In the genomic region with DNA sequence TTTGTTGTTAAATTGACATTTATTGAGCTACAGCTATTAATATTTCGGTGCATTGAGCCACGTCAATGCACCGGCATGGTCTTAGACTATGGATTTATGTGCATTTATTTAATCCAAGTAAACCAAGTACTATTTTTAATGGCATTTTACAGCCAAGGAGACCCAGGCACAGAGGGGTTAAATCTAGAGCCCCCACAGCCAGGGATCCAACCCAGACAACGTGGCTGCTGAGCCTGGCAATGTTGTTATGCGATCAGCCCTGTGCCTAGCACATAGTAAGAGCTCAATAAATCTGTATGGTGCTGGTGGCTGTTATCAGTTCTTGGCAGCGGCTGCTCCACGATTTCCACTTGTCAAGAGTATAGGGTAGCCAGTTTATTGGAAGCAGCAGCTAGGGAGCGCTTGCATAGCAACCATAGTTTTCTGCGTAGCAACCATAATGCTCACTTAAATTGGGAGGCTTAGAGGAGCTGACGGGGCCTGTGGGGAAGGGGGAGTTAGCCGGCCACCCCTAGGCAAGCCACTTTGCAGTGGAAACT, we compare ENCODE assay signal across 8 cellular contexts. TPM values are rescaled to one million over a fixed set of nuclear protein-coding genes. Genes with fewer than 3 reads are reported as not detected.
DNase-seq lines count a peak whose midpoint lies in the region; ATAC-seq and TF ChIP-seq lines count a peak whose summit lies in the region.

No MANE protein-coding gene starts in this region.

- DNase-seq in DMS 273 (lab: John Stamatoyannopoulos, UW; ENCODE audit: unreplicated experiment) (peak; percentile 93), HCEC 1CT (peak; percentile 78), NOMO-1 treated with dmso at 0.1 percent for 144 hours (lab: John Stamatoyannopoulos, UW; ENCODE audit: unreplicated experiment) (peak; percentile 73), lung (ENCODE audit: low spot score) (no peak), upper lobe of left lung (peak in 1 of 2 donors; percentile 62), GDM1 (lab: John Stamatoyannopoulos, UW) (no peak)
- DNase-seq in central memory CD8-positive, alpha-beta T cell (ENCODE audit: low spot score in 2 of 2) = no peak

- peaks cover 38% of the 10 kb centered on the region for H3K4me1 Mint-ChIP-seq in central memory CD8-positive, alpha-beta T cell

- no peak for TF ChIP-seq EP300 in upper lobe of left lung (IDR thresholded peaks at IDR 0.05)

- H3K9me3 Mint-ChIP-seq in central memory CD8-positive, alpha-beta T cell = no peaks in the 10 kb centered on the region

- H3K27ac ChIP-seq in lung (ENCODE audit: low read depth in 1 of 2, low read length in 1 of 2) (peak overlapping the region; percentile 55 to 91), upper lobe of left lung (peak overlapping the region; percentile 97 to 100 (median 100))

- no peaks in the 10 kb centered on the region for H3K36me3 ChIP-seq in lung (ENCODE audit: control insufficient read depth in 2 of 2, insufficient read depth in 2 of 2, low read length in 2 of 2)
- no peaks in the 10 kb centered on the region for H3K36me3 ChIP-seq in upper lobe of left lung

- H3K9me3 ChIP-seq in lung (ENCODE audit: control insufficient read depth in 2 of 2, insufficient read depth in 1 of 2, low read length in 1 of 2) (no peaks in the 10 kb centered on the region), upper lobe of left lung (no peaks in the 10 kb centered on the region)

- H3K27ac Mint-ChIP-seq in central memory CD8-positive, alpha-beta T cell (ENCODE audit: low read depth) = peak overlapping the region; percentile 100

- no peaks in the 10 kb centered on the region for H3K27me3 ChIP-seq in lung (ENCODE audit: control insufficient read depth, insufficient read depth)
- no peaks in the 10 kb centered on the region for H3K27me3 ChIP-seq in upper lobe of left lung

- H3K36me3 Mint-ChIP-seq in central memory CD8-positive, alpha-beta T cell (ENCODE audit: insufficient read depth) = peaks cover 21% of the 10 kb centered on the region

- peak overlapping the region; percentile 100 for H3K4me3 Mint-ChIP-seq in central memory CD8-positive, alpha-beta T cell

- whole genome bisulfite sequencing in lung, 2 donors = 16 to 18% methylated on average over 11 of the region's 11 CpGs
- WGBS in upper lobe of left lung, 2 donors = 22 to 26% methylated on average over 6 to 11 of the region's 11 CpGs

- H3K4me3 ChIP-seq in lung (peak overlapping the region; percentile 53), upper lobe of left lung (peak overlapping the region; percentile 57 to 93 (median 72))

- ATAC-seq in central memory CD8-positive, alpha-beta T cell (replicated peaks; ENCODE audit: extremely low read depth, poor library complexity, severe bottlenecking) = peak; percentile 34
- ATAC-seq in lung (ENCODE audit: insufficient read depth, low FRiP score) = peak; percentile 28
- peak; percentile 63 to 72 for ATAC-seq in upper lobe of left lung (ENCODE audit: low FRiP score in 2 of 2)
- ATAC-seq in HG02610 (IDR thresholded peaks at IDR 0.05; ENCODE audit: unreplicated experiment) = no peak

- H3K4me1 ChIP-seq in lung (ENCODE audit: control insufficient read depth in 2 of 2, insufficient read depth in 2 of 2, low read length in 2 of 2) (peaks cover 0 to 11% of the 10 kb centered on the region in 2 donors), upper lobe of left lung (peaks cover 21 to 27% (median 24%) of the 10 kb centered on the region in 4 donors)

- TF ChIP-seq CTCF in lung (IDR thresholded peaks at IDR 0.05; ENCODE audit: control extremely low read depth, extremely low read depth) = no peak
- TF ChIP-seq CTCF in upper lobe of left lung (IDR thresholded peaks at IDR 0.05) = no peak

- TF ChIP-seq POLR2A in upper lobe of left lung (IDR thresholded peaks at IDR 0.05) = no peak

- H3K27me3 Mint-ChIP-seq in central memory CD8-positive, alpha-beta T cell = no peaks in the 10 kb centered on the region

RNA-seq across cellular contexts. Expression of a gene that starts 0.5 kb away (rescaled TPM):
- total RNA-seq in lung (10 to 100 TPM; 43.6 to 93.3 TPM), upper lobe of left lung (10 to 100 TPM; 40.9 to 79.5 (median 45.4) TPM)
- polyA plus RNA-seq in lung = 10 to 100 TPM; 25.1 to 30.3 TPM

Comparison
In these comparisons a context has a peak if more than half of its experiments do, and no peak if none do; other contexts are left out.
1. DNase-seq: peak in DMS 273 (single experiment), HCEC 1CT (single experiment) and NOMO-1 treated with dmso at 0.1 percent for 144 hours (single experiment); none in central memory CD8-positive, alpha-beta T cell (0 of 2), lung (single experiment) and GDM1 (single experiment).